14 cellular contexts compared by ENCODE assay signal in genomic region chr15:43527802-43528541, GRCh38. TPM values are rescaled to one million over a fixed set of nuclear protein-coding genes. Genes with fewer than 3 reads are reported as not detected.
A peak's percentile ranks its signal among the peaks of the same experiment; 100 is the strongest.
DNase-seq lines count a peak whose midpoint lies in the region; ATAC-seq and TF ChIP-seq lines count a peak whose summit lies in the region.
"Had no signal": no experiment of that assay in that cellular context is flagged by ENCODE, and none has a peak within 500 bp of the region (broad histone marks: within the 10 kb centered on the region; RNA-seq: fewer than 3 reads in every experiment).

No MANE protein-coding gene starts in this region.

- CTCF ChIA-PET in IMR-90 (lab: Yijun Ruan, JAX), result no interaction called here

- H3K4me1 Mint-ChIP-seq in natural killer cell, result no peaks in the 10 kb centered on the region

- H3K9me3 Mint-ChIP-seq in natural killer cell, result no peaks in the 10 kb centered on the region
- H3K9me3 Mint-ChIP-seq: CD4-positive, CD25-positive, alpha-beta regulatory T cell had no signal

- H3K4me1 ChIP-seq in IMR-90 (ENCODE audit: control insufficient read depth, insufficient read depth, low read length) (peaks cover 3% of the 10 kb centered on the region), osteoblast (ENCODE audit: insufficient read depth, low read length) (no peaks in the 10 kb centered on the region)

- H3K9me3 ChIP-seq in IMR-90 (ENCODE audit: control insufficient read depth, insufficient read depth, low read length), result no peaks in the 10 kb centered on the region
- no peaks in the 10 kb centered on the region for H3K9me3 ChIP-seq in osteoblast (ENCODE audit: low read depth, low read length)

- dilution Hi-C loops in IMR-90 (cut with HindIII; ENCODE audit: low sequenced_read_pairs, unreplicated experiment), result no loop called here

- no peak overlapping the region for H4K8ac ChIP-seq in IMR-90 (ENCODE audit: low read depth in 2 of 2, low read length in 2 of 2)

- BruUV-seq in IMR-90 (replicated peaks; lab: Mats Ljungman, UMichigan), result no TSS peak

- no peak overlapping the region for H3K18ac ChIP-seq in IMR-90 (ENCODE audit: low read depth, low read length)

- H3K4ac ChIP-seq in IMR-90 (ENCODE audit: low read depth, low read length), result no peak overlapping the region

- no peaks in the 10 kb centered on the region for H3K27me3 Mint-ChIP-seq in natural killer cell (ENCODE audit: low read depth in 2 of 2)
- H3K27me3 Mint-ChIP-seq: CD4-positive, CD25-positive, alpha-beta regulatory T cell had no signal

- no peak overlapping the region for H2BK20ac ChIP-seq in IMR-90 (ENCODE audit: low read depth, low read length)

- H3K36me3 ChIP-seq in H7 (replicated peaks; ENCODE audit: control insufficient read depth, insufficient read depth, low read length) (no peaks in the 10 kb centered on the region), IMR-90 (ENCODE audit: control insufficient read depth, insufficient read depth, low read length) (peaks cover 50% of the 10 kb centered on the region), osteoblast (ENCODE audit: insufficient read depth, low read length) (peaks cover 56% of the 10 kb centered on the region)

- no peak overlapping the region for H3K4me2 ChIP-seq in IMR-90 (ENCODE audit: low read depth, low read length)
- no peak overlapping the region for H3K4me2 ChIP-seq in osteoblast (ENCODE audit: insufficient read depth, low read length)
- H3K4me2 ChIP-seq: BLaER1 treated with 17β-estradiol and CSF1 and Interleukin-3, amounts not matched to agents 10 nM and 100 nM; GM23338 had no signal

- H2AFZ ChIP-seq in IMR-90 (replicated peaks; ENCODE audit: low read length, poor library complexity), result no peak overlapping the region
- H2AFZ ChIP-seq in osteoblast (ENCODE audit: low read length), result no peak overlapping the region
- H2AFZ ChIP-seq: GM23338 had no signal

- H2BK120ac ChIP-seq in IMR-90 (ENCODE audit: low read depth, low read length), result no peak overlapping the region

- no peaks in the 10 kb centered on the region for H3K36me3 Mint-ChIP-seq in natural killer cell
- H3K36me3 Mint-ChIP-seq: CD4-positive, CD25-positive, alpha-beta regulatory T cell had no signal

- no peak overlapping the region for H3K9ac ChIP-seq in IMR-90 (ENCODE audit: low read depth, low read length)
- H3K9ac ChIP-seq: BLaER1 treated with 17β-estradiol and CSF1 and Interleukin-3, amounts not matched to agents 10 nM and 100 nM had no signal

- DNase-seq in H7 (peak; percentile 37), IMR-90 (no peak), dorsolateral prefrontal cortex (peak in 2 of 10 donors; percentile 26 to 31), osteoblast (ENCODE audit: insufficient read length, low spot score, missing footprints) (peak; percentile 27), natural killer cell (no peak), GF-D8 (lab: John Stamatoyannopoulos, UW) (no peak), HPDE6-E6E7 (ENCODE audit: extremely low spot score) (no peak)
- DNase-seq: ACHN; CD4-positive, CD25-positive, alpha-beta regulatory T cell; DMS53; HCEC 1CT had no signal

- peaks cover 29% of the 10 kb centered on the region for H3K9me1 ChIP-seq in IMR-90 (ENCODE audit: insufficient read depth, low read length)

- H2AK9ac ChIP-seq in IMR-90 (replicated peaks; ENCODE audit: low read depth, low read length, poor library complexity), result no peak overlapping the region

- H3K23ac ChIP-seq in IMR-90 (ENCODE audit: low read depth, low read length), result no peak overlapping the region

- no peak for TF ChIP-seq POLR2A in IMR-90 (IDR thresholded peaks at IDR 0.05; ENCODE audit: low read depth, low read length)

- H3K27ac ChIP-seq in IMR-90 (ENCODE audit: insufficient read depth, low read length), result no peak overlapping the region
- peak overlapping the region in 39 of 59 donors; percentile 8 to 75 (median 47) for H3K27ac ChIP-seq in dorsolateral prefrontal cortex
- H3K27ac ChIP-seq in osteoblast (ENCODE audit: low read depth, low read length), result no peak overlapping the region

- intact Hi-C loops in IMR-90 (cut with micrococcal nuclease), result no loop called here
- intact Hi-C loops in dorsolateral prefrontal cortex (cut with DNase I), result loop anchor here (5.0 to 10.0 kb wide), 2 partner anchors 46 to 153 kb away; partner anchors contain the start of genes TUBGCP4 (in 1 of the 2) and ZSCAN29 (in 1 of the 2)
- intact Hi-C loops in natural killer cell (cut with micrococcal nuclease), result no loop called here

- TF ChIP-seq CTCF in IMR-90 (conservative IDR thresholded peaks at IDR 0.05; ENCODE audit: low read depth, low read length) (no peak), dorsolateral prefrontal cortex (IDR thresholded peaks at IDR 0.05 in 54 of 56, conservative IDR thresholded peaks at IDR 0.05 in 2 of 56; ENCODE audit: low read depth in 1 of 56, partially characterized antibody in 56 of 56) (no peak), osteoblast (IDR thresholded peaks at IDR 0.05; ENCODE audit: extremely low read depth, low read depth, low read length) (no peak), natural killer cell (IDR thresholded peaks at IDR 0.05) (no peak)

- in situ Hi-C loops in IMR-90 (cut with MboI; ENCODE audit: low sequenced_read_pairs), result no loop called here

- no peak overlapping the region for H3K4me3 ChIP-seq in H7 (ENCODE audit: insufficient read depth, low read depth, low read length)
- no peak overlapping the region for H3K4me3 ChIP-seq in IMR-90 (ENCODE audit: insufficient read depth, low read depth, low read length)
- no peak overlapping the region for H3K4me3 ChIP-seq in dorsolateral prefrontal cortex
- H3K4me3 ChIP-seq in osteoblast (ENCODE audit: insufficient read depth, low read length), result no peak overlapping the region
- H3K4me3 ChIP-seq: BLaER1 treated with 17β-estradiol and CSF1 and Interleukin-3, amounts not matched to agents 10 nM and 100 nM; GM23338 had no signal

- WGBS in IMR-90 (ENCODE audit: extremely low coverage in 2 of 2, insufficient read length in 1 of 2), 2 experiments, result 100% methylated on average over 4 of the region's 12 CpGs; no CpG with 5 or more reads in 1 of the 2 experiments

- no peak overlapping the region for H2BK5ac ChIP-seq in IMR-90 (ENCODE audit: low read depth, low read length, poor library complexity, severe bottlenecking)

- no peak overlapping the region for H3K14ac ChIP-seq in IMR-90 (replicated peaks; ENCODE audit: low read depth, low read length)

- ATAC-seq in IMR-90 (ENCODE audit: low read depth) (peak; percentile 4; the same call in 1 of the 2 replicates), HG02610 (IDR thresholded peaks at IDR 0.05; ENCODE audit: unreplicated experiment) (no peak), natural killer cell (no peak)
- ATAC-seq: GM23338 had no signal

- POLR2A ChIA-PET in IMR-90 (lab: Charles Lee; ENCODE audit: unreplicated experiment), result no interaction called here

- no peak overlapping the region for H2BK15ac ChIP-seq in IMR-90 (ENCODE audit: low read depth, low read length)

- no peak overlapping the region for H4K5ac ChIP-seq in IMR-90 (ENCODE audit: low read depth, low read length)

- no peak overlapping the region for H3K27ac Mint-ChIP-seq in natural killer cell
- H3K27ac Mint-ChIP-seq: CD4-positive, CD25-positive, alpha-beta regulatory T cell; GM23338 had no signal

- H4K91ac ChIP-seq in IMR-90 (ENCODE audit: insufficient read depth, low read depth, low read length), result no peak overlapping the region

- H3K79me2 ChIP-seq in osteoblast (ENCODE audit: insufficient read depth, low read length), result peaks cover 11% of the 10 kb centered on the region

- peaks cover 4 to 53% of the 10 kb centered on the region in 2 experiments for H3K79me1 ChIP-seq in IMR-90 (ENCODE audit: low read depth in 1 of 2, low read length in 2 of 2)

- no peak for TF ChIP-seq RAD21 in IMR-90 (IDR thresholded peaks at IDR 0.05; ENCODE audit: low read length)

- H4K20me1 ChIP-seq in IMR-90 (ENCODE audit: insufficient read depth, low read length) (peaks cover 37% of the 10 kb centered on the region), osteoblast (ENCODE audit: insufficient read depth, low read length) (peaks cover 58% of the 10 kb centered on the region)

- no peak overlapping the region for H2AK5ac ChIP-seq in IMR-90 (ENCODE audit: low read depth, low read length)

- H3K4me3 Mint-ChIP-seq in natural killer cell, result no peak overlapping the region
- H3K4me3 Mint-ChIP-seq: CD4-positive, CD25-positive, alpha-beta regulatory T cell; GM23338 had no signal

- H3K27me3 ChIP-seq in H7 (ENCODE audit: control insufficient read depth, insufficient read depth, low read length) (no peaks in the 10 kb centered on the region), IMR-90 (ENCODE audit: control insufficient read depth, insufficient read depth, low read length) (no peaks in the 10 kb centered on the region), dorsolateral prefrontal cortex (no peaks in the 10 kb centered on the region), osteoblast (ENCODE audit: insufficient read depth, low read length) (no peaks in the 10 kb centered on the region)
- H3K27me3 ChIP-seq: BLaER1 treated with 17β-estradiol and CSF1 and Interleukin-3, amounts not matched to agents 10 nM and 100 nM had no signal

- no peak overlapping the region for H3K56ac ChIP-seq in IMR-90 (ENCODE audit: extremely low read depth, insufficient read depth, low read length)

TF ChIP-seq in IMR-90, 13 proteins besides CTCF, POLR2A, EP300 and RAD21:
- TF ChIP-seq NFE2L2 (IDR thresholded peaks at IDR 0.05; ENCODE audit: low read depth, low read length), result no peak

RNA-seq across cellular contexts. Expression of gene MAP1A, which starts 10.6 kb away (rescaled TPM):
- total RNA-seq in H7 (2014; rRNA removed; shearing (Covaris generic)), result 0.67 and 1.8 TPM in 2 replicates
- total RNA-seq in IMR-90 (2012; rRNA removed) (47.2 and 48.2 TPM in 2 replicates), dorsolateral prefrontal cortex (100 to 1,000 TPM; 301 to 845 (median 633) TPM), osteoblast (117 and 121 TPM in 2 replicates), natural killer cell (1 to 10 TPM in 1 of 3 donors, under 1 TPM in 2; 0.72 to 2.2 (median 0.98) TPM)
- polyA plus RNA-seq in IMR-90 (2012; rRNA removed), result 28.7 and 31.3 TPM in 2 replicates
- polyA plus RNA-seq in IMR-90 (2012; cell fraction: cytosol; rRNA removed), result 15.3 and 17.4 TPM in 2 replicates
- polyA plus RNA-seq in IMR-90 (2012; cell fraction: nucleus; rRNA removed; ENCODE audit: low replicate concordance), result 12.7 and 15.8 TPM in 2 replicates

RNA-seq across cellular contexts. Expression of gene TP53BP1, which starts 35.0 kb away (rescaled TPM):
- total RNA-seq in H7 (2014; rRNA removed; shearing (Covaris generic)), result 36.6 and 43.5 TPM in 2 replicates
- total RNA-seq in IMR-90 (2012; rRNA removed) (64.5 and 73.9 TPM in 2 replicates), dorsolateral prefrontal cortex (100 to 1,000 TPM in 52 of 120 experiments, 10 to 100 TPM in 68; 71.0 to 120 (median 97.6) TPM), osteoblast (81.6 and 88.7 TPM in 2 replicates), natural killer cell (10 to 100 TPM; 27.9 to 32.9 (median 31.5) TPM)
- polyA plus RNA-seq in IMR-90 (2012; rRNA removed), result 33.9 and 36.3 TPM in 2 replicates
- polyA plus RNA-seq in IMR-90 (2012; cell fraction: cytosol; rRNA removed), result 15.6 and 19.1 TPM in 2 replicates
- polyA plus RNA-seq in IMR-90 (2012; cell fraction: nucleus; rRNA removed; ENCODE audit: low replicate concordance), result 46.0 and 100 TPM in 2 replicates

Comparison
In these comparisons a context has a peak if more than half of its experiments do, and no peak if none do; other contexts are left out.
1. DNase-seq: peak in H7 (single experiment) and osteoblast (single experiment); none in IMR-90 (single experiment), natural killer cell (single experiment), GF-D8 (single experiment) and HPDE6-E6E7 (single experiment).
2. H3K27ac ChIP-seq: peak in dorsolateral prefrontal cortex (39 of 59); none in IMR-90 (single experiment) and osteoblast (single experiment).
3. RNA of gene MAP1A, which starts 10.6 kb away (total RNA-seq): 301 to 845 TPM in dorsolateral prefrontal cortex, 117 to 121 TPM in osteoblast and 47.2 to 48.2 TPM in IMR-90; 0.67 to 1.8 TPM in H7 and 0.72 to 2.2 TPM in natural killer cell; every median in the first group is over 10 times any median in the second.
4. intact Hi-C loops: an anchor here in dorsolateral prefrontal cortex (5.0 to 10.0 kb wide); none called in IMR-90 and natural killer cell.